ENCODE assay signal across 1 cellular context in genomic region chr1:22691354-22691753, GRCh38.
TF ChIP-seq lines count a peak whose summit lies in the region.

No MANE protein-coding gene starts in this region.

TF ChIP-seq in GM23338, 12 proteins besides CTCF, POLR2A, EP300 and RAD21 (continued from another document):
- no peak for TF ChIP-seq ZNF462 (CRISPR knock-in tag; IDR thresholded peaks at IDR 0.05)
- TF ChIP-seq EZH2 (IDR thresholded peaks at IDR 0.05; ENCODE audit: low read depth, unreplicated experiment): no peak
- TF ChIP-seq ZNF331 (CRISPR knock-in tag; IDR thresholded peaks at IDR 0.05; ENCODE audit: low read depth): no peak
- TF ChIP-seq POLR2AphosphoS5 (IDR thresholded peaks at IDR 0.05; ENCODE audit: low read depth): no peak
- TF ChIP-seq REST (IDR thresholded peaks at IDR 0.05; ENCODE audit: unreplicated experiment): no peak
- no peak for TF ChIP-seq ETS1 (IDR thresholded peaks at IDR 0.05)
- no peak for TF ChIP-seq JUNB (IDR thresholded peaks at IDR 0.05; ENCODE audit: unreplicated experiment)
- no peak for TF ChIP-seq STAT1 (IDR thresholded peaks at IDR 0.05; ENCODE audit: unreplicated experiment)
TF ChIP-seq in GM23338: peak in this region for 0.
